In genomic region chr7:50152486-50152885, GRCh38 we compare ENCODE assay signal across 27 cellular contexts. TPM values are rescaled to one million over a fixed set of nuclear protein-coding genes. Genes with fewer than 3 reads are reported as not detected.
DNase-seq lines count a peak whose midpoint lies in the region; ATAC-seq and TF ChIP-seq lines count a peak whose summit lies in the region.
"Had no signal": no experiment of that assay in that cellular context is flagged by ENCODE, and none has a peak within 500 bp of the region (broad histone marks: within the 10 kb centered on the region; RNA-seq: fewer than 3 reads in every experiment).

No MANE protein-coding gene starts in this region.

- no peak overlapping the region for H3K4me3 ChIP-seq in HEK293 (ENCODE audit: low read depth, low read length)
- no peak overlapping the region for H3K4me3 ChIP-seq in SU-DHL-6 (ENCODE audit: insufficient read depth, low read length, poor library complexity, severe bottlenecking)
- H3K4me3 ChIP-seq: HAP-1, SK-N-MC had no signal

- H4K20me1 ChIP-seq in SU-DHL-6 (ENCODE audit: low read depth, low read length), result no peaks in the 10 kb centered on the region

- intact Hi-C loops in activated naive CD4-positive, alpha-beta T cell treated with anti-CD3 and anti-CD28 coated beads for 36 hours (cut with micrococcal nuclease), result no loop called here

- no peak overlapping the region for H3K4me3 Mint-ChIP-seq in activated naive CD4-positive, alpha-beta T cell treated with anti-CD3 and anti-CD28 coated beads for 36 hours
- peak overlapping the region in 1 of 2 donors; percentile 23 for H3K4me3 Mint-ChIP-seq in stimulated activated naive B cell treated with anti-CD40 and anti-IgM and Interleukin-4, amounts not matched to agents 10 μg/mL and 1 μg/mL and 100 μg/mL, for 72 hours
- H3K4me3 Mint-ChIP-seq: CD8-positive, alpha-beta T cell had no signal

- H3K4me1 ChIP-seq in HEK293 (ENCODE audit: control insufficient read depth, insufficient read depth, low read length), result no peaks in the 10 kb centered on the region
- H3K4me1 ChIP-seq: Caco-2, HAP-1 had no signal

- H3K9me3 Mint-ChIP-seq in activated naive CD4-positive, alpha-beta T cell treated with anti-CD3 and anti-CD28 coated beads for 36 hours, result no peaks in the 10 kb centered on the region
- H3K9me3 Mint-ChIP-seq in stimulated activated naive B cell treated with anti-CD40 and anti-IgM and Interleukin-4, amounts not matched to agents 10 μg/mL and 1 μg/mL and 100 μg/mL, for 72 hours, result peaks cover 0 to 6% of the 10 kb centered on the region in 2 donors
- H3K9me3 Mint-ChIP-seq: CD8-positive, alpha-beta T cell had no signal

- H3K4me2 ChIP-seq in SU-DHL-6 (ENCODE audit: low read depth, low read length, poor library complexity, severe bottlenecking), result peak overlapping the region; percentile 70

- no peaks in the 10 kb centered on the region for H3K79me2 ChIP-seq in SU-DHL-6 (ENCODE audit: insufficient read depth, low read length)

- TF ChIP-seq CTCF in HEK293 (tag by site-specific recombination; IDR thresholded peaks at IDR 0.05) (no peak), SU-DHL-6 (IDR thresholded peaks at IDR 0.05; ENCODE audit: insufficient read depth, low read length, poor library complexity, severe bottlenecking) (no peak)

- H3K27ac ChIP-seq in HEK293 (ENCODE audit: extremely low read depth, low read depth, low read length) (no peak overlapping the region), SU-DHL-6 (ENCODE audit: low read depth, low read length) (peak overlapping the region; percentile 97)
- H3K27ac ChIP-seq: C4-2B, KMS-11, SK-N-MC had no signal

- H2AFZ ChIP-seq in SU-DHL-6 (ENCODE audit: low read depth, low read length, severe bottlenecking), result no peak overlapping the region

- H3F3A ChIP-seq in SU-DHL-6 (ENCODE audit: insufficient read depth), result peaks cover 75% of the 10 kb centered on the region

- H3K9me3 ChIP-seq in HEK293 (ENCODE audit: control insufficient read depth, insufficient read depth, low read depth, low read length), result no peaks in the 10 kb centered on the region
- no peaks in the 10 kb centered on the region for H3K9me3 ChIP-seq in SU-DHL-6 (ENCODE audit: insufficient read depth, low read length)
- H3K9me3 ChIP-seq: Caco-2, HAP-1 had no signal

- no peak for DNase-seq in activated naive CD4-positive, alpha-beta T cell treated with anti-CD3 and anti-CD28 coated beads for 36 hours
- DNase-seq in activated naive CD4-positive, alpha-beta T cell treated with anti-CD3 and anti-CD28 coated beads, Interleukin-2, amount 50 U/mL, for 16 hours, result no peak
- no peak for DNase-seq in stimulated activated naive B cell treated with anti-CD40 and anti-IgM and Interleukin-4, amounts not matched to agents 10 μg/mL and 1 μg/mL and 100 μg/mL, for 72 hours
- no peak for DNase-seq in activated CD4-positive, alpha-beta T cell treated with anti-CD3 and anti-CD28 coated beads, Interleukin-2, amount 50 U/mL, for 1 hour
- no peak for DNase-seq in effector CD4-positive, alpha-beta T cell
- no peak for DNase-seq in dedifferentiated amniotic fluid mesenchymal stem cell (ENCODE audit: extremely low spot score)
- DNase-seq: 8988T; Caco-2; CD8-positive, alpha-beta T cell; EL; GF-D8; GOT3; IMR-90; NCI-H1048; NCI-H1417; NCI-H1694; NCI-H2029 treated with DMSO at 0.1 percent for 48 hours; NCI-H226; NCI-H510A; NCI-H69; SIG-M5 had no signal

- H3K36me3 ChIP-seq in HEK293 (ENCODE audit: control insufficient read depth in 2 of 2, insufficient read depth in 1 of 2, low read length in 2 of 2) (no peaks in the 10 kb centered on the region), SU-DHL-6 (ENCODE audit: low read length) (no peaks in the 10 kb centered on the region)
- H3K36me3 ChIP-seq: HAP-1 had no signal

- H3K27me3 Mint-ChIP-seq in activated naive CD4-positive, alpha-beta T cell treated with anti-CD3 and anti-CD28 coated beads for 36 hours (ENCODE audit: low read depth), result no peaks in the 10 kb centered on the region
- no peaks in the 10 kb centered on the region for H3K27me3 Mint-ChIP-seq in stimulated activated naive B cell treated with anti-CD40 and anti-IgM and Interleukin-4, amounts not matched to agents 10 μg/mL and 1 μg/mL and 100 μg/mL, for 72 hours

- H3K27ac Mint-ChIP-seq in activated naive CD4-positive, alpha-beta T cell treated with anti-CD3 and anti-CD28 coated beads for 36 hours, result peak overlapping the region; percentile 26
- H3K27ac Mint-ChIP-seq in stimulated activated naive B cell treated with anti-CD40 and anti-IgM and Interleukin-4, amounts not matched to agents 10 μg/mL and 1 μg/mL and 100 μg/mL, for 72 hours, result peak overlapping the region; percentile 85
- H3K27ac Mint-ChIP-seq: CD8-positive, alpha-beta T cell had no signal

- H3K9ac ChIP-seq in SU-DHL-6 (ENCODE audit: low read length), result peak overlapping the region; percentile 57
- H3K9ac ChIP-seq: KMS-11 had no signal

- H3K4me1 Mint-ChIP-seq in activated naive CD4-positive, alpha-beta T cell treated with anti-CD3 and anti-CD28 coated beads for 36 hours (ENCODE audit: low read depth), result peaks cover 87% of the 10 kb centered on the region
- H3K4me1 Mint-ChIP-seq in stimulated activated naive B cell treated with anti-CD40 and anti-IgM and Interleukin-4, amounts not matched to agents 10 μg/mL and 1 μg/mL and 100 μg/mL, for 72 hours, result peaks cover 61 to 92% of the 10 kb centered on the region in 2 donors

- POLR2A ChIA-PET in HEK293 (lab: Yijun Ruan, JAX), result no interaction called here

- H3K9me2 ChIP-seq in SU-DHL-6 (replicated peaks; ENCODE audit: insufficient read depth, low read length), result no peaks in the 10 kb centered on the region

- CTCF ChIA-PET in activated naive CD4-positive, alpha-beta T cell treated with anti-CD3 and anti-CD28 coated beads for 36 hours (lab: Charles Lee), result interaction anchor here (0.8 to 1.9 kb wide), 7 partner anchors 10 to 297 kb away, joined by 3 to 9 read pairs (median 3); no protein-coding TSS in a partner anchor
- CTCF ChIA-PET in HEK293 (lab: Yijun Ruan, JAX), result interaction anchor here (1.6 to 1.7 kb wide), 2 partner anchors 10 to 266 kb away, joined by 3 to 4 read pairs; no protein-coding TSS in a partner anchor

- ATAC-seq in stimulated activated naive B cell treated with anti-CD40 and anti-IgM and Interleukin-4, amounts not matched to agents 10 μg/mL and 1 μg/mL and 100 μg/mL, for 72 hours (replicated peaks), result no peak
- ATAC-seq: CD8-positive, alpha-beta T cell had no signal

- H3K27me3 ChIP-seq in SU-DHL-6 (ENCODE audit: low read length), result no peaks in the 10 kb centered on the region

- no peaks in the 10 kb centered on the region for H3K36me3 Mint-ChIP-seq in activated naive CD4-positive, alpha-beta T cell treated with anti-CD3 and anti-CD28 coated beads for 36 hours (ENCODE audit: low read depth)
- peaks cover 4 to 8% of the 10 kb centered on the region in 2 donors for H3K36me3 Mint-ChIP-seq in stimulated activated naive B cell treated with anti-CD40 and anti-IgM and Interleukin-4, amounts not matched to agents 10 μg/mL and 1 μg/mL and 100 μg/mL, for 72 hours
- H3K36me3 Mint-ChIP-seq: CD8-positive, alpha-beta T cell had no signal

TF ChIP-seq in HEK293, 187 proteins besides CTCF, POLR2A, EP300 and RAD21 (continues in another document):
- TF ChIP-seq, protein P1, sequence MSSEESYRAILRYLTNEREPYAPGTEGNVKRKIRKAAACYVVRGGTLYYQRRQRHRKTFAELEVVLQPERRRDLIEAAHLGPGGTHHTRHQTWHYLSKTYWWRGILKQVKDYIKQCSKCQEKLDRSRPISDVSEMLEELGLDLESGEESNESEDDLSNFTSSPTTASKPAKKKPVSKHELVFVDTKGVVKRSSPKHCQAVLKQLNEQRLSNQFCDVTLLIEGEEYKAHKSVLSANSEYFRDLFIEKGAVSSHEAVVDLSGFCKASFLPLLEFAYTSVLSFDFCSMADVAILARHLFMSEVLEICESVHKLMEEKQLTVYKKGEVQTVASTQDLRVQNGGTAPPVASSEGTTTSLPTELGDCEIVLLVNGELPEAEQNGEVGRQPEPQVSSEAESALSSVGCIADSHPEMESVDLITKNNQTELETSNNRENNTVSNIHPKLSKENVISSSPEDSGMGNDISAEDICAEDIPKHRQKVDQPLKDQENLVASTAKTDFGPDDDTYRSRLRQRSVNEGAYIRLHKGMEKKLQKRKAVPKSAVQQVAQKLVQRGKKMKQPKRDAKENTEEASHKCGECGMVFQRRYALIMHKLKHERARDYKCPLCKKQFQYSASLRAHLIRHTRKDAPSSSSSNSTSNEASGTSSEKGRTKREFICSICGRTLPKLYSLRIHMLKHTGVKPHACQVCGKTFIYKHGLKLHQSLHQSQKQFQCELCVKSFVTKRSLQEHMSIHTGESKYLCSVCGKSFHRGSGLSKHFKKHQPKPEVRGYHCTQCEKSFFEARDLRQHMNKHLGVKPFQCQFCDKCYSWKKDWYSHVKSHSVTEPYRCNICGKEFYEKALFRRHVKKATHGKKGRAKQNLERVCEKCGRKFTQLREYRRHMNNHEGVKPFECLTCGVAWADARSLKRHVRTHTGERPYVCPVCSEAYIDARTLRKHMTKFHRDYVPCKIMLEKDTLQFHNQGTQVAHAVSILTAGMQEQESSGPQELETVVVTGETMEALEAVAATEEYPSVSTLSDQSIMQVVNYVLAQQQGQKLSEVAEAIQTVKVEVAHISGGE (tag by site-specific recombination; conservative IDR thresholded peaks at IDR 0.05; ENCODE audit: low read depth), result peak; percentile 46; the same call in 1 of the 2 replicates
- TF ChIP-seq ZNF571 (tag by site-specific recombination; IDR thresholded peaks at IDR 0.05) (no peak), ZNF426 (tag by site-specific recombination; IDR thresholded peaks at IDR 0.05) (peak; percentile 63)

RNA-seq across cellular contexts. Expression of gene ZPBP, which starts 59.4 kb away (rescaled TPM):
- not detected for total RNA-seq in activated naive CD4-positive, alpha-beta T cell treated with anti-CD3 and anti-CD28 coated beads for 36 hours
- total RNA-seq: Caco-2; CD8-positive, alpha-beta T cell; IMR-90 had no signal
